10 cellular contexts compared by ENCODE assay signal in genomic region chr10:49128854-49129253, GRCh38. TPM values are rescaled to one million over a fixed set of nuclear protein-coding genes. Genes with fewer than 3 reads are reported as not detected.
"Had no signal": no experiment of that assay in that cellular context is flagged by ENCODE, and none has a peak within 500 bp of the region (broad histone marks: within the 10 kb centered on the region; RNA-seq: fewer than 3 reads in every experiment).

No MANE protein-coding gene starts in this region.

- H3K4me3 ChIP-seq: GM23248, GM23338, HAP-1 had no signal

- H3K4me1 ChIP-seq: HAP-1 had no signal

- H3K27ac ChIP-seq: GM23248 had no signal

- H3K4me1 Mint-ChIP-seq: GM23338, H9 had no signal

- H3K27ac Mint-ChIP-seq: GM23338, H9, HFFc6 had no signal

- DNase-seq: GM23248, GOT3, H7, H9, HCEC 1CT, HFFc6 had no signal

- H3K36me3 ChIP-seq: HAP-1 had no signal

- H3K4me3 Mint-ChIP-seq: GM23338, H9, HFFc6 had no signal

- H3K9me3 Mint-ChIP-seq: GM23338, HFFc6 had no signal

- H3K9me3 ChIP-seq: HAP-1 had no signal

RNA-seq across cellular contexts. Expression of gene FAM170B, which starts 5.0 kb away (rescaled TPM):
- total RNA-seq: GM23248, GM23338, H1, H4, H7, H9, HFFc6 had no signal

RNA-seq across cellular contexts. Expression of gene TMEM273, which starts 59.3 kb away (rescaled TPM):
- total RNA-seq: GM23248, GM23338, H1, H7, H9, HFFc6 had no signal
